Comparison of ENCODE assay signal across 1 cellular context in genomic region chr22:20857838-20858614, GRCh38.
A peak's percentile ranks its signal among the peaks of the same experiment; 100 is the strongest.
TF ChIP-seq lines count a peak whose summit lies in the region.

No MANE protein-coding gene starts in this region.

TF ChIP-seq in HepG2, 621 proteins besides CTCF, POLR2A, EP300 and RAD21 (continued from another document):
- TF ChIP-seq ZNF446 (CRISPR knock-in tag; IDR thresholded peaks at IDR 0.05) (0 out of 2 replicates have a peak, but pooled peaks have one; percentile 39), RARA (CRISPR knock-in tag; IDR thresholded peaks at IDR 0.05) (0 out of 2 replicates have a peak, but pooled peaks have one; percentile 3), IKZF1 (IDR thresholded peaks at IDR 0.05) (no peak), POLR2AphosphoS2 (IDR thresholded peaks at IDR 0.05; ENCODE audit: low read depth, low read length) (no peak), ZNF605 (CRISPR knock-in tag; IDR thresholded peaks at IDR 0.05) (peak; percentile 31; the same call in 1 of the 2 replicates), IKZF5 (CRISPR knock-in tag; IDR thresholded peaks at IDR 0.05) (0 out of 2 replicates have a peak, but pooled peaks have one; percentile 5), SALL2 (CRISPR knock-in tag; IDR thresholded peaks at IDR 0.05) (no peak), MTA1 (CRISPR knock-in tag; IDR thresholded peaks at IDR 0.05; ENCODE audit: borderline replicate concordance) (0 out of 2 replicates have a peak, but pooled peaks have one; percentile 38), KMT2A (CRISPR knock-in tag; IDR thresholded peaks at IDR 0.05) (peak; percentile 49; the same call in 1 of the 2 replicates), HOXD1 (CRISPR knock-in tag; IDR thresholded peaks at IDR 0.05) (no peak), HNF1A (IDR thresholded peaks at IDR 0.05; ENCODE audit: low read depth) (no peak), HNF1A (CRISPR knock-in tag; IDR thresholded peaks at IDR 0.05; ENCODE audit: borderline replicate concordance) (0 out of 2 replicates have a peak, but pooled peaks have one; percentile 17), ZNF740 (CRISPR knock-in tag; IDR thresholded peaks at IDR 0.05) (0 out of 2 replicates have a peak, but pooled peaks have one; percentile 22), SP1 (IDR thresholded peaks at IDR 0.05) (no peak), SP1 (CRISPR knock-in tag; IDR thresholded peaks at IDR 0.05) (no peak), NR2F6 (IDR thresholded peaks at IDR 0.05) (peak; percentile 44; the same call in 1 of the 2 replicates), NR2F6 (CRISPR knock-in tag; IDR thresholded peaks at IDR 0.05) (peak; percentile 38; the same call in 1 of the 2 replicates), BCL3 (CRISPR knock-in tag; IDR thresholded peaks at IDR 0.05) (no peak), CEBPG (CRISPR knock-in tag; IDR thresholded peaks at IDR 0.05) (no peak), TGIF2 (CRISPR knock-in tag; IDR thresholded peaks at IDR 0.05) (0 out of 2 replicates have a peak, but pooled peaks have one; percentile 61), ZNF672 (CRISPR knock-in tag; IDR thresholded peaks at IDR 0.05) (peak; percentile 40; the same call in 1 of the 2 replicates), BRF2 (CRISPR knock-in tag; IDR thresholded peaks at IDR 0.05) (0 out of 2 replicates have a peak, but pooled peaks have one; percentile 13), SIX1 (CRISPR knock-in tag; IDR thresholded peaks at IDR 0.05; ENCODE audit: borderline replicate concordance) (no peak), HOXA7 (CRISPR knock-in tag; IDR thresholded peaks at IDR 0.05) (no peak), ZNF772 (CRISPR knock-in tag; IDR thresholded peaks at IDR 0.05) (0 out of 2 replicates have a peak, but pooled peaks have one; percentile 3), GATAD2A (CRISPR knock-in tag; IDR thresholded peaks at IDR 0.05) (0 out of 2 replicates have a peak, but pooled peaks have one; percentile 6), CEBPZ (IDR thresholded peaks at IDR 0.05; ENCODE audit: low read length) (no peak), RBM39 (IDR thresholded peaks at IDR 0.05; ENCODE audit: low read depth, low read length, poor library complexity, severe bottlenecking) (peak; percentile 26), ZMAT3 (CRISPR knock-in tag; conservative IDR thresholded peaks at IDR 0.05) (no peak; the same call in 1 of the 2 replicates), TRAFD1 (CRISPR knock-in tag; IDR thresholded peaks at IDR 0.05; ENCODE audit: borderline replicate concordance) (no peak), FOXP4 (CRISPR knock-in tag; IDR thresholded peaks at IDR 0.05) (no peak), PHF21A (CRISPR knock-in tag; IDR thresholded peaks at IDR 0.05) (peak; percentile 17; the same call in 1 of the 2 replicates), HOXA9 (CRISPR knock-in tag; IDR thresholded peaks at IDR 0.05; ENCODE audit: borderline replicate concordance) (0 out of 2 replicates have a peak, but pooled peaks have one; percentile 60), CREM (IDR thresholded peaks at IDR 0.05) (no peak), CREM (CRISPR knock-in tag; IDR thresholded peaks at IDR 0.05) (no peak), REL (CRISPR knock-in tag; conservative IDR thresholded peaks at IDR 0.05) (peak; percentile 38; the same call in 1 of the 2 replicates), HNRNPK (IDR thresholded peaks at IDR 0.05; ENCODE audit: low read depth, low read length, poor library complexity, severe bottlenecking) (peak; percentile 90), ZFYVE20 (CRISPR knock-in tag; IDR thresholded peaks at IDR 0.05; ENCODE audit: borderline replicate concordance, low read depth) (no peak), ASH2L (IDR thresholded peaks at IDR 0.05; ENCODE audit: insufficient read length, low read depth, low read length) (peak; percentile 57)
